Comparison of ENCODE assay signal across 27 cellular contexts in the genomic region with DNA sequence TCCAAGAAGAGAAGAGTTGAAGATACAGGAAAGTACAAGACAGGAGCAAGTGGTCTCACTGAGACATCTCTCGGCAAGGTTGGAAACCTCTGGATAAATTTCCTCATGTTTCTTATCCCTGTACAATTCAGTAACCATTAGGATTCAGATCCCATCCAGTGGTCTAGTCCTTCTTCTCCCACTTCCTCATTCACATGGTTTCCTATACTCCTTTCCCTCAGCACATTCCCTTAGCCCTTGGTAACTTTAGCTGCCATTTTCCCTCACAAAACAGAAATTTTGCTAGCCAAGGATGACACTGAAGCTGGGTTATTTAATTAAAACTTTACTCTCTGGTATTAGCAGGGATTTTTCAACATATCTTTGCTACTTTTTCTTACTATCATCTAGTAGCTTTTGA.
"Had no signal": no experiment of that assay in that cellular context is flagged by ENCODE, and none has a peak within 500 bp of the region (broad histone marks: within the 10 kb centered on the region; RNA-seq: fewer than 3 reads in every experiment).

No MANE protein-coding gene starts in this region.

- H3K36me3 ChIP-seq: gastroesophageal sphincter, neural progenitor cell, prostate gland, sigmoid colon, stomach, tibial nerve, upper lobe of left lung had no signal

- DNase-seq: effector CD8-positive, alpha-beta T cell; endodermal cell; foreskin fibroblast; heart left ventricle; kidney glomerular epithelial cell; left colon; mucosa of descending colon; naive B cell; right cardiac atrium; sigmoid colon; stimulated activated CD4-positive, alpha-beta T cell treated with anti-CD3 and anti-CD28 coated beads, Interleukin-2, amount 100 ng/mL, for 24 hours; stimulated activated CD4-positive, alpha-beta T cell treated with anti-CD3 and anti-CD28 coated beads, Interleukin-4, amount 100 ng/mL, for 24 hours; stimulated activated naive CD4-positive, alpha-beta T cell treated with Interleukin-2 at 50 U/mL for 16 hours; stomach; upper lobe of left lung had no signal

- H3K4me1 ChIP-seq: neural progenitor cell, prostate gland had no signal

- H3K27me3 Mint-ChIP-seq: dendritic cell treated with granulocyte-macrophage colony-stimulating factor and Interleukin-4, amounts not matched to agents 40 ng/mL and 50 ng/mL, for 4 days; naive B cell had no signal

- H3K4me1 Mint-ChIP-seq: endodermal cell; memory B cell; naive B cell; nephron; stimulated activated effector memory CD8-positive, alpha-beta T cell treated with anti-CD3 and anti-CD28 coated beads, Interleukin-12 subunit alpha, Interleukin-12 subunit beta, amount 100 ng/mL, for 72 hours had no signal

- H3K27me3 ChIP-seq: gastroesophageal sphincter, heart left ventricle, hepatocyte, neural progenitor cell, sigmoid colon, stomach, tibial nerve, upper lobe of left lung had no signal

- H3K9me3 ChIP-seq: gastroesophageal sphincter, heart left ventricle, mucosa of descending colon, prostate gland, sigmoid colon, stomach, tibial nerve, upper lobe of left lung had no signal

- ATAC-seq: esophagus mucosa; gastroesophageal sphincter; heart left ventricle; left colon; mucosa of descending colon; right cardiac atrium; stimulated activated effector memory CD8-positive, alpha-beta T cell treated with anti-CD3 and anti-CD28 coated beads, Interleukin-12 subunit alpha, Interleukin-12 subunit beta, amount 100 ng/mL, for 72 hours had no signal

- H3K27ac ChIP-seq: epithelial cell of prostate, hepatocyte, neural progenitor cell, stomach, tibial nerve, upper lobe of left lung had no signal

- H3K4me3 ChIP-seq: gastroesophageal sphincter, heart left ventricle, hepatocyte, lung, mucosa of descending colon, neural progenitor cell, prostate gland, sigmoid colon, stomach, tibial nerve, upper lobe of left lung had no signal

- H3K27ac Mint-ChIP-seq: dendritic cell treated with granulocyte-macrophage colony-stimulating factor and Interleukin-4, amounts not matched to agents 40 ng/mL and 50 ng/mL, for 4 days; endodermal cell; memory B cell; nephron; neural progenitor cell; stimulated activated effector memory CD8-positive, alpha-beta T cell treated with anti-CD3 and anti-CD28 coated beads, Interleukin-12 subunit alpha, Interleukin-12 subunit beta, amount 100 ng/mL, for 72 hours had no signal

- H3K9me3 Mint-ChIP-seq: dendritic cell treated with granulocyte-macrophage colony-stimulating factor and Interleukin-4, amounts not matched to agents 40 ng/mL and 50 ng/mL, for 4 days; endodermal cell; memory B cell; nephron; neural progenitor cell; stimulated activated effector memory CD8-positive, alpha-beta T cell treated with anti-CD3 and anti-CD28 coated beads, Interleukin-12 subunit alpha, Interleukin-12 subunit beta, amount 100 ng/mL, for 72 hours had no signal

- H3K36me3 Mint-ChIP-seq: memory B cell; neural progenitor cell; stimulated activated effector memory CD8-positive, alpha-beta T cell treated with anti-CD3 and anti-CD28 coated beads, Interleukin-12 subunit alpha, Interleukin-12 subunit beta, amount 100 ng/mL, for 72 hours had no signal

- H3K4me3 Mint-ChIP-seq: dendritic cell treated with granulocyte-macrophage colony-stimulating factor and Interleukin-4, amounts not matched to agents 40 ng/mL and 50 ng/mL, for 4 days; endodermal cell; memory B cell; naive B cell; nephron; neural progenitor cell; stimulated activated effector memory CD8-positive, alpha-beta T cell treated with anti-CD3 and anti-CD28 coated beads, Interleukin-12 subunit alpha, Interleukin-12 subunit beta, amount 100 ng/mL, for 72 hours had no signal
